In genomic region chr2:239703834-239704233, GRCh38 we compare ENCODE assay signal across 29 cellular contexts.
"Had no signal": no experiment of that assay in that cellular context is flagged by ENCODE, and none has a peak within 500 bp of the region (broad histone marks: within the 10 kb centered on the region; RNA-seq: fewer than 3 reads in every experiment).

No MANE protein-coding gene starts in this region.

- FAIRE-seq: bronchial epithelial cell, TTC549 had no signal

- H3K27me3 ChIP-seq: ascending aorta, cardiac muscle cell had no signal

- H3K9me3 ChIP-seq: ascending aorta had no signal

- DNase-seq: activated CD4-positive, alpha-beta memory T cell treated with anti-CD3 and anti-CD28 coated beads, Interleukin-2, amount 10 ng/mL, durations not matched to agents 7 days and 5 days; activated CD4-positive, alpha-beta T cell treated with anti-CD3 and anti-CD28 coated beads for 1 hour; activated CD4-positive, alpha-beta T cell treated with anti-CD3 and anti-CD28 coated beads for 36 hours; activated CD4-positive, alpha-beta T cell treated with anti-CD3 and anti-CD28 coated beads for 48 hours; activated CD4-positive, alpha-beta T cell treated with anti-CD3 and anti-CD28 coated beads, Interleukin-2, amount 50 U/mL, for 48 hours; activated CD4-positive, CD25-positive, alpha-beta regulatory T cell; activated CD8-positive, alpha-beta memory T cell treated with anti-CD3 and anti-CD28 coated beads, Interleukin-2, amount 10 ng/mL, durations not matched to agents 7 days and 5 days; activated CD8-positive, alpha-beta T cell treated with anti-CD3 and anti-CD28 coated beads, Interleukin-2, amount 10 ng/mL, durations not matched to agents 7 days and 5 days; activated effector memory CD4-positive, alpha-beta T cell treated with Interleukin-2 at 50 U/mL for 16 hours; activated gamma-delta T cell; activated naive CD4-positive, alpha-beta T cell treated with anti-CD3 and anti-CD28 coated beads, Interleukin-2, amount 10 ng/mL, durations not matched to agents 7 days and 5 days; activated naive CD4-positive, alpha-beta T cell treated with Interleukin-2 at 50 U/mL for 16 hours; activated naive CD8-positive, alpha-beta T cell treated with anti-CD3 and anti-CD28 coated beads, Interleukin-2, amount 10 ng/mL, durations not matched to agents 7 days and 5 days; activated naive CD8-positive, alpha-beta T cell treated with anti-CD3 and anti-CD28 coated beads, Interleukin-2, amount 50 U/mL, for 24 hours; activated T-cell treated with anti-CD3 and anti-CD28 coated beads, Interleukin-2, amount 50 U/mL, for 24 hours; activated T-cell treated with anti-CD3 and anti-CD28 coated beads, Interleukin-2, amount 50 U/mL, for 48 hours; amygdala; anterior cingulate cortex; caudate nucleus; cerebellar nuclear complex; T-helper 1 cell; T-helper 2 cell; T-helper 9 cell had no signal

- H3K27ac ChIP-seq: ascending aorta, cardiac muscle cell, VCaP had no signal

- H3K36me3 ChIP-seq: ascending aorta, cardiac muscle cell had no signal

- H3K4me3 ChIP-seq: ascending aorta, cardiac muscle cell had no signal

- ATAC-seq: activated CD4-positive, alpha-beta T cell treated with anti-CD3 and anti-CD28 coated beads for 36 hours; activated CD4-positive, CD25-positive, alpha-beta regulatory T cell treated with anti-CD3 and anti-CD28 coated beads, Interleukin-2, amount 50 U/mL, for 24 hours; activated CD8-positive, alpha-beta memory T cell treated with anti-CD3 and anti-CD28 coated beads, Interleukin-2, amount 10 ng/mL, durations not matched to agents 7 days and 5 days; activated CD8-positive, alpha-beta T cell treated with anti-CD3 and anti-CD28 coated beads, Interleukin-2, amount 10 ng/mL, durations not matched to agents 7 days and 5 days; activated naive CD8-positive, alpha-beta T cell treated with anti-CD3 and anti-CD28 coated beads, Interleukin-2, amount 50 U/mL, for 24 hours had no signal
